ENCODE assay signal across 8 cellular contexts in genomic region chr11:73376168-73376802, GRCh38. TPM values are rescaled to one million over a fixed set of nuclear protein-coding genes. Genes with fewer than 3 reads are reported as not detected.
DNase-seq lines count a peak whose midpoint lies in the region; ATAC-seq and TF ChIP-seq lines count a peak whose summit lies in the region.

A gene with protein sequence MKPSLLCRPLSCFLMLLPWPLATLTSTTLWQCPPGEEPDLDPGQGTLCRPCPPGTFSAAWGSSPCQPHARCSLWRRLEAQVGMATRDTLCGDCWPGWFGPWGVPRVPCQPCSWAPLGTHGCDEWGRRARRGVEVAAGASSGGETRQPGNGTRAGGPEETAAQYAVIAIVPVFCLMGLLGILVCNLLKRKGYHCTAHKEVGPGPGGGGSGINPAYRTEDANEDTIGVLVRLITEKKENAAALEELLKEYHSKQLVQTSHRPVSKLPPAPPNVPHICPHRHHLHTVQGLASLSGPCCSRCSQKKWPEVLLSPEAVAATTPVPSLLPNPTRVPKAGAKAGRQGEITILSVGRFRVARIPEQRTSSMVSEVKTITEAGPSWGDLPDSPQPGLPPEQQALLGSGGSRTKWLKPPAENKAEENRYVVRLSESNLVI (plus strand): TSS chr11:73376399. CDS start chr11:73389137, 12,738 bp downstream.

- POLR2A ChIA-PET in AG04449 (lab: Yijun Ruan, JAX), result interaction anchor here (0.9 to 1.7 kb wide), 5 partner anchors 22 to 285 kb away, joined by 3 to 4 read pairs (median 4); no protein-coding TSS in a partner anchor

- TF ChIP-seq CTCF in AG04449 (IDR thresholded peaks at IDR 0.05; ENCODE audit: insufficient read depth, low read length, missing control alignments) (peak; percentile 89), WERI-Rb-1 (IDR thresholded peaks at IDR 0.05; ENCODE audit: low read depth, low read length) (peak; percentile 85), breast epithelium (IDR thresholded peaks at IDR 0.05) (peak in 2 of 3 donors; percentile 81 to 97)

- no peak for TF ChIP-seq POLR2A in breast epithelium (IDR thresholded peaks at IDR 0.05)

- peak within 1 kb of the TSS; percentile 79 for H3K4me3 ChIP-seq in AG04449 (ENCODE audit: low read depth, low read length)
- peak within 1 kb of the TSS; percentile 76 for H3K4me3 ChIP-seq in WERI-Rb-1 (ENCODE audit: low read depth, low read length)
- H3K4me3 ChIP-seq in breast epithelium, result peak within 1 kb of the TSS; percentile 75 to 80 (median 75)

- ATAC-seq in GM18861 (IDR thresholded peaks at IDR 0.05; ENCODE audit: unreplicated experiment) (peak; percentile 69), HG03095 (IDR thresholded peaks at IDR 0.05; ENCODE audit: unreplicated experiment) (peak; percentile 61)

- intact Hi-C loops in breast epithelium (cut with DNase I; ENCODE audit: low total_unique reads), result loop anchor here (2.0 kb wide), 1 partner anchor 17 kb away; no protein-coding TSS in a partner anchor

- H3K36me3 ChIP-seq in WERI-Rb-1 (peaks cover 14% of the 10 kb centered on the region), breast epithelium (no peaks in the 10 kb centered on the region)

- no peaks in the 10 kb centered on the region for H3K27me3 ChIP-seq in WERI-Rb-1 (ENCODE audit: insufficient read depth, low read depth, severe bottlenecking)
- H3K27me3 ChIP-seq in breast epithelium, result no peaks in the 10 kb centered on the region

- CTCF ChIA-PET in AG04449 (lab: Yijun Ruan, JAX), result interaction anchor here (0.8 to 6.9 kb wide), 12 partner anchors 9 to 286 kb away, joined by 3 to 56 read pairs (median 6); no protein-coding TSS in a partner anchor

- DNase-seq in AG04449 (ENCODE audit: low read depth, low spot score) (no peak), NCI-H2196 (lab: John Stamatoyannopoulos, UW; ENCODE audit: unreplicated experiment) (peak; percentile 94), WERI-Rb-1 (peak; percentile 87), breast epithelium (ENCODE audit: low spot score in 2 of 2) (peak; percentile 73 to 85), iPS-NIHi7 (ENCODE audit: extremely low spot score) (peak; percentile 98), smooth muscle cell of the brain vasculature (ENCODE audit: low read depth, low spot score) (peak; percentile 71)

- no peaks in the 10 kb centered on the region for H3K9me3 ChIP-seq in WERI-Rb-1 (ENCODE audit: severe bottlenecking)
- H3K9me3 ChIP-seq in breast epithelium, result no peaks in the 10 kb centered on the region

- peaks cover 0 to 4% of the 10 kb centered on the region in 2 donors for H3K4me1 ChIP-seq in breast epithelium

- H3K27ac ChIP-seq in WERI-Rb-1, result peak within 1 kb of the TSS; percentile 89
- H3K27ac ChIP-seq in breast epithelium, result peak within 1 kb of the TSS; percentile 86 to 92

RNA-seq across cellular contexts. Expression of the gene that starts here (rescaled TPM):
- 1 to 10 TPM; 2.2 to 3.7 (median 2.3) TPM for total RNA-seq in breast epithelium
